ENCODE assay signal across 1 cellular context in the genomic region with DNA sequence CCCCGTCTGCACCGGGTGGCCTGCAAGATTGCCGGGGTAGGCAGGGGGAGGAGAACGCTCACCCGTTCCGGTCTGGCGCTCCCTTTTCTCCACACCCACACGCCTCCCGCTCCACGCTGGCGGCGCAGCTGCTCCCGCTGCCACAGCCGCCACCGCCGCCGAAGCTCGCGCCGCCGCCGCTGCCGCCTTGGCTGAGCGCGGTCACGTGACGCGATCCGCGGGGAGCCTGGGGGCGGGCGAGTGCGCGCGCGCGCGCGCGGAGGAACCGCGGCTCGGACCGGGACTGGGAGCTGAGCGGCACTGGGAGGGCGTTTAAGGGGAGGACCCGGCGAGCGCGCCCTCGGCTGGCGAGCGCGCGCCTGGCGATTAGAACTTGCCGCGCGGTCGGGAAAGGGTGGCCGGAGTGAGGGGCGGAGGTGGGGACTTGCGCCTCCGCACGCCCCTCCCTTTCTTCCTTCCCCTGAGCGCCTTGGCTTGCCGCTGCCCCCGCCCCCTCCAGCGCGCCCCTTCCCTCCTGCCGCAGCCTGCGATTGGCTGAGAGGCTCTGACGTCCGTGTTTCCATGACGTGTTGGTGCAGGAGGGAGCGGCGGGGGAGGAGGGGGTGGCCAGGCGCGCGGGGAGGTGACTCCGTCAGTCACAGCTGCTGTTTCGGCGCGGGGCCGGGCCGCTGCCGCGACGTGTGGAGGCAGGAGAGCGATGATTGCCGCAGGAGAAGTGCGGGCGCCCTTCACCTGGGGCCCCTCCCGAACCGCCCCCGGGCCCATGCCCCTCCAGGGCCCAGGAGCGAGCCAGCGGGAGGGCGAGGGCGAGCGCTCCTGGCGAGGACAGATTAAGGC.
TF ChIP-seq lines count a peak whose summit lies in the region.

No MANE protein-coding gene starts in this region.

TF ChIP-seq in SK-N-SH, 30 proteins besides CTCF, POLR2A, EP300 and RAD21 (continued from another document):
- TF ChIP-seq TEAD4 (IDR thresholded peaks at IDR 0.05; ENCODE audit: borderline replicate concordance, insufficient read depth) (no peak), GATA2 (CRISPR knock-in tag; IDR thresholded peaks at IDR 0.05) (0 out of 2 replicates have a peak, but pooled peaks have one; percentile 4), FOXM1 (IDR thresholded peaks at IDR 0.05; ENCODE audit: low read depth) (no peak), MEF2A (IDR thresholded peaks at IDR 0.05; ENCODE audit: borderline replicate concordance, low read depth) (no peak), CHD2 (IDR thresholded peaks at IDR 0.05; ENCODE audit: low read length, partially characterized antibody) (peak; percentile 41), NFIC (IDR thresholded peaks at IDR 0.05; ENCODE audit: borderline replicate concordance) (no peak; the same call in 1 of the 2 replicates), TCF12 (IDR thresholded peaks at IDR 0.05) (peak; percentile 54; the same call in 1 of the 2 replicates), YY1 (IDR thresholded peaks at IDR 0.05; ENCODE audit: low read depth) (0 out of 2 replicates have a peak, but pooled peaks have one; percentile 37), EZH2phosphoT487 (IDR thresholded peaks at IDR 0.05; ENCODE audit: borderline replicate concordance, low read depth) (no peak)
